ENCODE assay signal across 1 cellular context in the genomic region with DNA sequence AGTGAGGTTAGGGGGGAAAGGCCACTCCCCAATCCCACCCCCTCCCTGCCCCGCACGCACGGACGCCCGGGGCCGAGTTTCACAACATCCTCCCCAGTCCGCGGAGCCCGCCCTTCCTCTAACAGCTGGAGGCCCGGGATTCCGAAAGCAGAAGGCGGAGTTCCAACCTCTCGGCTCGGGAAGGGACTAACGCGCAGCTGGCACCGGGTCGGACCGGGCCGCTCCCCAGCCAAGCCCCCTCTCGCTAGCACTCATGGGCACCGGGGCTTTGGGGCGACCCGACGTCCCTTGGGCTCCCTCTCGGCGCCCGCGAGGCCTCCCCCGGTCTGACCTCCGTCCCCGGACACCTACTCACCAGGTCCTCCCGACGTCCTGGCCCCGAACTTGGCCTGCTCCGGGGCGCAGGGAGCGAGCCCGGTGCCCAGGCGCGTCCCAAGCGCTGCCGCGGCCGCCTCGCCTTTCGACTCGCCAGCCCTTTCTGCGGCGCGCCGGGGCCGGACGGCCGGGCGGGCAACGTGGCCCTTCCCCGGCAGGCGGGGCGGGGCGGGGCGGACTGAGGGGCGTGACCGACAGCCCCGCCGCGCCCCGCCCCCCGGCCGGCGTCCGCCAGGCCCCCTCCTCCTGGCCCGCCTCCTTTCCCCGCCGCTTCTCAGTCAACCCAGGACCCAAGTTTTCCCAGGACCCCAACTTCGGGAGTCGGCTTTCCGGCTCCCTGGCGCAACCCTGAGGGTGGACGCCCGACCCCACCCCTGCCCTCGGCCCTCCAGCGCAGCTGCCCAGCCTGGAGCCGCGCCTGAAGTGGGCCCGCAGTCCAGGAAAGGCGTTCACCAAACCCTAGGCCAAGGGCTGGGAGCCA.
A peak's percentile ranks its signal among the peaks of the same experiment; 100 is the strongest.
TF ChIP-seq lines count a peak whose summit lies in the region.

A gene (minus strand): TSS at position 482 of the 856 bp plus-strand sequence. CDS start 9,835 bp downstream, outside the sequence.

TF ChIP-seq in K562, 482 proteins besides CTCF, POLR2A, EP300 and RAD21 (continued from another document and continues in another):
- TF ChIP-seq, protein P1, sequence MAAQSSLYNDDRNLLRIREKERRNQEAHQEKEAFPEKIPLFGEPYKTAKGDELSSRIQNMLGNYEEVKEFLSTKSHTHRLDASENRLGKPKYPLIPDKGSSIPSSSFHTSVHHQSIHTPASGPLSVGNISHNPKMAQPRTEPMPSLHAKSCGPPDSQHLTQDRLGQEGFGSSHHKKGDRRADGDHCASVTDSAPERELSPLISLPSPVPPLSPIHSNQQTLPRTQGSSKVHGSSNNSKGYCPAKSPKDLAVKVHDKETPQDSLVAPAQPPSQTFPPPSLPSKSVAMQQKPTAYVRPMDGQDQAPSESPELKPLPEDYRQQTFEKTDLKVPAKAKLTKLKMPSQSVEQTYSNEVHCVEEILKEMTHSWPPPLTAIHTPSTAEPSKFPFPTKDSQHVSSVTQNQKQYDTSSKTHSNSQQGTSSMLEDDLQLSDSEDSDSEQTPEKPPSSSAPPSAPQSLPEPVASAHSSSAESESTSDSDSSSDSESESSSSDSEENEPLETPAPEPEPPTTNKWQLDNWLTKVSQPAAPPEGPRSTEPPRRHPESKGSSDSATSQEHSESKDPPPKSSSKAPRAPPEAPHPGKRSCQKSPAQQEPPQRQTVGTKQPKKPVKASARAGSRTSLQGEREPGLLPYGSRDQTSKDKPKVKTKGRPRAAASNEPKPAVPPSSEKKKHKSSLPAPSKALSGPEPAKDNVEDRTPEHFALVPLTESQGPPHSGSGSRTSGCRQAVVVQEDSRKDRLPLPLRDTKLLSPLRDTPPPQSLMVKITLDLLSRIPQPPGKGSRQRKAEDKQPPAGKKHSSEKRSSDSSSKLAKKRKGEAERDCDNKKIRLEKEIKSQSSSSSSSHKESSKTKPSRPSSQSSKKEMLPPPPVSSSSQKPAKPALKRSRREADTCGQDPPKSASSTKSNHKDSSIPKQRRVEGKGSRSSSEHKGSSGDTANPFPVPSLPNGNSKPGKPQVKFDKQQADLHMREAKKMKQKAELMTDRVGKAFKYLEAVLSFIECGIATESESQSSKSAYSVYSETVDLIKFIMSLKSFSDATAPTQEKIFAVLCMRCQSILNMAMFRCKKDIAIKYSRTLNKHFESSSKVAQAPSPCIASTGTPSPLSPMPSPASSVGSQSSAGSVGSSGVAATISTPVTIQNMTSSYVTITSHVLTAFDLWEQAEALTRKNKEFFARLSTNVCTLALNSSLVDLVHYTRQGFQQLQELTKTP (IDR thresholded peaks at IDR 0.05; ENCODE audit: low read depth in 1 of 2, partially characterized antibody in 2 of 2) = no peak
- TF ChIP-seq, protein P2, sequence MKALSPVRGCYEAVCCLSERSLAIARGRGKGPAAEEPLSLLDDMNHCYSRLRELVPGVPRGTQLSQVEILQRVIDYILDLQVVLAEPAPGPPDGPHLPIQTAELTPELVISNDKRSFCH (CRISPR knock-in tag; IDR thresholded peaks at IDR 0.05) = no peak
- TF ChIP-seq, protein P2 (tag; IDR thresholded peaks at IDR 0.05) = no peak
- TF ChIP-seq, protein P3, sequence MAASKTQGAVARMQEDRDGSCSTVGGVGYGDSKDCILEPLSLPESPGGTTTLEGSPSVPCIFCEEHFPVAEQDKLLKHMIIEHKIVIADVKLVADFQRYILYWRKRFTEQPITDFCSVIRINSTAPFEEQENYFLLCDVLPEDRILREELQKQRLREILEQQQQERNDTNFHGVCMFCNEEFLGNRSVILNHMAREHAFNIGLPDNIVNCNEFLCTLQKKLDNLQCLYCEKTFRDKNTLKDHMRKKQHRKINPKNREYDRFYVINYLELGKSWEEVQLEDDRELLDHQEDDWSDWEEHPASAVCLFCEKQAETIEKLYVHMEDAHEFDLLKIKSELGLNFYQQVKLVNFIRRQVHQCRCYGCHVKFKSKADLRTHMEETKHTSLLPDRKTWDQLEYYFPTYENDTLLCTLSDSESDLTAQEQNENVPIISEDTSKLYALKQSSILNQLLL (CRISPR knock-in tag; IDR thresholded peaks at IDR 0.05; ENCODE audit: borderline replicate concordance) = no peak
- no peak for TF ChIP-seq SMAD3 (CRISPR knock-in tag; conservative IDR thresholded peaks at IDR 0.05)
- TF ChIP-seq ZNF124 (CRISPR knock-in tag; IDR thresholded peaks at IDR 0.05) = no peak
- TF ChIP-seq, protein P4, sequence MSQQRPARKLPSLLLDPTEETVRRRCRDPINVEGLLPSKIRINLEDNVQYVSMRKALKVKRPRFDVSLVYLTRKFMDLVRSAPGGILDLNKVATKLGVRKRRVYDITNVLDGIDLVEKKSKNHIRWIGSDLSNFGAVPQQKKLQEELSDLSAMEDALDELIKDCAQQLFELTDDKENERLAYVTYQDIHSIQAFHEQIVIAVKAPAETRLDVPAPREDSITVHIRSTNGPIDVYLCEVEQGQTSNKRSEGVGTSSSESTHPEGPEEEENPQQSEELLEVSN (IDR thresholded peaks at IDR 0.05; ENCODE audit: borderline replicate concordance in 1 of 2, extremely low read depth in 1 of 2, insufficient read depth in 1 of 2, insufficient read length in 1 of 2, low read depth in 1 of 2, low read length in 1 of 2, poor library complexity in 1 of 2, severe bottlenecking in 1 of 2) = peak in 1 of 2 experiments; percentile 53
- peak; percentile 62; the same call in 1 of the 2 replicates for TF ChIP-seq MTA3 (IDR thresholded peaks at IDR 0.05; ENCODE audit: borderline replicate concordance)
- TF ChIP-seq, protein P5, sequence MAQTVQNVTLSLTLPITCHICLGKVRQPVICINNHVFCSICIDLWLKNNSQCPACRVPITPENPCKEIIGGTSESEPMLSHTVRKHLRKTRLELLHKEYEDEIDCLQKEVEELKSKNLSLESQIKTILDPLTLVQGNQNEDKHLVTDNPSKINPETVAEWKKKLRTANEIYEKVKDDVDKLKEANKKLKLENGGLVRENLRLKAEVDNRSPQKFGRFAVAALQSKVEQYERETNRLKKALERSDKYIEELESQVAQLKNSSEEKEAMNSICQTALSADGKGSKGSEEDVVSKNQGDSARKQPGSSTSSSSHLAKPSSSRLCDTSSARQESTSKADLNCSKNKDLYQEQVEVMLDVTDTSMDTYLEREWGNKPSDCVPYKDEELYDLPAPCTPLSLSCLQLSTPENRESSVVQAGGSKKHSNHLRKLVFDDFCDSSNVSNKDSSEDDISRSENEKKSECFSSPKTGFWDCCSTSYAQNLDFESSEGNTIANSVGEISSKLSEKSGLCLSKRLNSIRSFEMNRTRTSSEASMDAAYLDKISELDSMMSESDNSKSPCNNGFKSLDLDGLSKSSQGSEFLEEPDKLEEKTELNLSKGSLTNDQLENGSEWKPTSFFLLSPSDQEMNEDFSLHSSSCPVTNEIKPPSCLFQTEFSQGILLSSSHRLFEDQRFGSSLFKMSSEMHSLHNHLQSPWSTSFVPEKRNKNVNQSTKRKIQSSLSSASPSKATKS (CRISPR knock-in tag; IDR thresholded peaks at IDR 0.05) = no peak
- TF ChIP-seq, protein P6, sequence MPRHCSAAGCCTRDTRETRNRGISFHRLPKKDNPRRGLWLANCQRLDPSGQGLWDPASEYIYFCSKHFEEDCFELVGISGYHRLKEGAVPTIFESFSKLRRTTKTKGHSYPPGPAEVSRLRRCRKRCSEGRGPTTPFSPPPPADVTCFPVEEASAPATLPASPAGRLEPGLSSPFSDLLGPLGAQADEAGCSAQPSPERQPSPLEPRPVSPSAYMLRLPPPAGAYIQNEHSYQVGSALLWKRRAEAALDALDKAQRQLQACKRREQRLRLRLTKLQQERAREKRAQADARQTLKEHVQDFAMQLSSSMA (CRISPR knock-in tag; IDR thresholded peaks at IDR 0.05) = no peak
- TF ChIP-seq C11orf30 (IDR thresholded peaks at IDR 0.05; ENCODE audit: low read depth) = no peak
- no peak for TF ChIP-seq ESRRA (IDR thresholded peaks at IDR 0.05; ENCODE audit: borderline replicate concordance, low read depth)
- TF ChIP-seq BHLHE40 (IDR thresholded peaks at IDR 0.05; ENCODE audit: low read length) = no peak
- no peak for TF ChIP-seq TEAD2 (tag; IDR thresholded peaks at IDR 0.05)
- TF ChIP-seq TEAD4 (IDR thresholded peaks at IDR 0.05; ENCODE audit: low read length) = 0 out of 2 replicates have a peak, but pooled peaks have one; percentile 1
- no peak for TF ChIP-seq TEAD4 (CRISPR knock-in tag; IDR thresholded peaks at IDR 0.05; ENCODE audit: borderline replicate concordance)
- TF ChIP-seq, protein P7, sequence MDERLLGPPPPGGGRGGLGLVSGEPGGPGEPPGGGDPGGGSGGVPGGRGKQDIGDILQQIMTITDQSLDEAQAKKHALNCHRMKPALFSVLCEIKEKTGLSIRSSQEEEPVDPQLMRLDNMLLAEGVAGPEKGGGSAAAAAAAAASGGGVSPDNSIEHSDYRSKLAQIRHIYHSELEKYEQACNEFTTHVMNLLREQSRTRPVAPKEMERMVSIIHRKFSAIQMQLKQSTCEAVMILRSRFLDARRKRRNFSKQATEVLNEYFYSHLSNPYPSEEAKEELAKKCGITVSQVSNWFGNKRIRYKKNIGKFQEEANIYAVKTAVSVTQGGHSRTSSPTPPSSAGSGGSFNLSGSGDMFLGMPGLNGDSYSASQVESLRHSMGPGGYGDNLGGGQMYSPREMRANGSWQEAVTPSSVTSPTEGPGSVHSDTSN (CRISPR knock-in tag; IDR thresholded peaks at IDR 0.05; ENCODE audit: low read depth) = no peak
- TF ChIP-seq, protein P7 (tag; conservative IDR thresholded peaks at IDR 0.05; ENCODE audit: low read depth) = no peak
- TF ChIP-seq, protein P8, sequence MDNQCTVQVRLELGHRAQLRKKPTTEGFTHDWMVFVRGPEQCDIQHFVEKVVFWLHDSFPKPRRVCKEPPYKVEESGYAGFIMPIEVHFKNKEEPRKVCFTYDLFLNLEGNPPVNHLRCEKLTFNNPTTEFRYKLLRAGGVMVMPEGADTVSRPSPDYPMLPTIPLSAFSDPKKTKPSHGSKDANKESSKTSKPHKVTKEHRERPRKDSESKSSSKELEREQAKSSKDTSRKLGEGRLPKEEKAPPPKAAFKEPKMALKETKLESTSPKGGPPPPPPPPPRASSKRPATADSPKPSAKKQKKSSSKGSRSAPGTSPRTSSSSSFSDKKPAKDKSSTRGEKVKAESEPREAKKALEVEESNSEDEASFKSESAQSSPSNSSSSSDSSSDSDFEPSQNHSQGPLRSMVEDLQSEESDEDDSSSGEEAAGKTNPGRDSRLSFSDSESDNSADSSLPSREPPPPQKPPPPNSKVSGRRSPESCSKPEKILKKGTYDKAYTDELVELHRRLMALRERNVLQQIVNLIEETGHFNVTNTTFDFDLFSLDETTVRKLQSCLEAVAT (IDR thresholded peaks at IDR 0.05) = no peak
- no peak for TF ChIP-seq SLC30A9 (CRISPR knock-in tag; IDR thresholded peaks at IDR 0.05)
- no peak for TF ChIP-seq ZNF785 (CRISPR knock-in tag; IDR thresholded peaks at IDR 0.05)
- no peak for TF ChIP-seq FOXA3 (CRISPR knock-in tag; conservative IDR thresholded peaks at IDR 0.05 in 1 of 2, IDR thresholded peaks at IDR 0.05 in 1 of 2)
- no peak for TF ChIP-seq KDM1A (IDR thresholded peaks at IDR 0.05)
- TF ChIP-seq THRAP3 (IDR thresholded peaks at IDR 0.05; ENCODE audit: borderline replicate concordance) = no peak
- no peak for TF ChIP-seq RNF2 (IDR thresholded peaks at IDR 0.05)
- TF ChIP-seq, protein P9, sequence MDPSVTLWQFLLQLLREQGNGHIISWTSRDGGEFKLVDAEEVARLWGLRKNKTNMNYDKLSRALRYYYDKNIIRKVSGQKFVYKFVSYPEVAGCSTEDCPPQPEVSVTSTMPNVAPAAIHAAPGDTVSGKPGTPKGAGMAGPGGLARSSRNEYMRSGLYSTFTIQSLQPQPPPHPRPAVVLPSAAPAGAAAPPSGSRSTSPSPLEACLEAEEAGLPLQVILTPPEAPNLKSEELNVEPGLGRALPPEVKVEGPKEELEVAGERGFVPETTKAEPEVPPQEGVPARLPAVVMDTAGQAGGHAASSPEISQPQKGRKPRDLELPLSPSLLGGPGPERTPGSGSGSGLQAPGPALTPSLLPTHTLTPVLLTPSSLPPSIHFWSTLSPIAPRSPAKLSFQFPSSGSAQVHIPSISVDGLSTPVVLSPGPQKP (CRISPR knock-in tag; IDR thresholded peaks at IDR 0.05) = no peak
- no peak for TF ChIP-seq SNRNP70 (optimal IDR thresholded peaks at IDR 0.05; ENCODE audit: low read depth, low read length)
- TF ChIP-seq CBX3 (IDR thresholded peaks at IDR 0.05; ENCODE audit: borderline replicate concordance in 1 of 2, low read length in 2 of 2) = no peak
- TF ChIP-seq, protein P10, sequence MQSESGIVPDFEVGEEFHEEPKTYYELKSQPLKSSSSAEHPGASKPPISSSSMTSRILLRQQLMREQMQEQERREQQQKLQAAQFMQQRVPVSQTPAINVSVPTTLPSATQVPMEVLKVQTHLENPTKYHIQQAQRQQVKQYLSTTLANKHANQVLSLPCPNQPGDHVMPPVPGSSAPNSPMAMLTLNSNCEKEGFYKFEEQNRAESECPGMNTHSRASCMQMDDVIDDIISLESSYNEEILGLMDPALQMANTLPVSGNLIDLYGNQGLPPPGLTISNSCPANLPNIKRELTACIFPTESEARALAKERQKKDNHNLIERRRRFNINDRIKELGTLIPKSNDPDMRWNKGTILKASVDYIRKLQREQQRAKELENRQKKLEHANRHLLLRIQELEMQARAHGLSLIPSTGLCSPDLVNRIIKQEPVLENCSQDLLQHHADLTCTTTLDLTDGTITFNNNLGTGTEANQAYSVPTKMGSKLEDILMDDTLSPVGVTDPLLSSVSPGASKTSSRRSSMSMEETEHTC (IDR thresholded peaks at IDR 0.05) = no peak
- TF ChIP-seq ZNF408 (CRISPR knock-in tag; IDR thresholded peaks at IDR 0.05; ENCODE audit: low read depth) = no peak
- TF ChIP-seq HCFC1 (IDR thresholded peaks at IDR 0.05; ENCODE audit: low read depth, low read length) = no peak
- TF ChIP-seq, protein P11, sequence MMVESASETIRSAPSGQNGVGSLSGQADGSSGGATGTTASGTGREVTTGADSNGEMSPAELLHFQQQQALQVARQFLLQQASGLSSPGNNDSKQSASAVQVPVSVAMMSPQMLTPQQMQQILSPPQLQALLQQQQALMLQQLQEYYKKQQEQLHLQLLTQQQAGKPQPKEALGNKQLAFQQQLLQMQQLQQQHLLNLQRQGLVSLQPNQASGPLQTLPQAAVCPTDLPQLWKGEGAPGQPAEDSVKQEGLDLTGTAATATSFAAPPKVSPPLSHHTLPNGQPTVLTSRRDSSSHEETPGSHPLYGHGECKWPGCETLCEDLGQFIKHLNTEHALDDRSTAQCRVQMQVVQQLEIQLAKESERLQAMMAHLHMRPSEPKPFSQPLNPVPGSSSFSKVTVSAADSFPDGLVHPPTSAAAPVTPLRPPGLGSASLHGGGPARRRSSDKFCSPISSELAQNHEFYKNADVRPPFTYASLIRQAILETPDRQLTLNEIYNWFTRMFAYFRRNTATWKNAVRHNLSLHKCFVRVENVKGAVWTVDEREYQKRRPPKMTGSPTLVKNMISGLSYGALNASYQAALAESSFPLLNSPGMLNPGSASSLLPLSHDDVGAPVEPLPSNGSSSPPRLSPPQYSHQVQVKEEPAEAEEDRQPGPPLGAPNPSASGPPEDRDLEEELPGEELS (CRISPR knock-in tag; IDR thresholded peaks at IDR 0.05; ENCODE audit: borderline replicate concordance) = no peak
- peak; percentile 93; the same call in 1 of the 2 replicates for TF ChIP-seq ZNF830 (CRISPR knock-in tag; IDR thresholded peaks at IDR 0.05)
- TF ChIP-seq, protein P12, sequence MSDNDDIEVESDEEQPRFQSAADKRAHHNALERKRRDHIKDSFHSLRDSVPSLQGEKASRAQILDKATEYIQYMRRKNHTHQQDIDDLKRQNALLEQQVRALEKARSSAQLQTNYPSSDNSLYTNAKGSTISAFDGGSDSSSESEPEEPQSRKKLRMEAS (CRISPR knock-in tag; IDR thresholded peaks at IDR 0.05) = peak; percentile 47; the same call in 1 of the 2 replicates
